Comparison of ENCODE assay signal across 15 cellular contexts in genomic region chr1:54481201-54481884, GRCh38.
DNase-seq lines count a peak whose midpoint lies in the region; ATAC-seq and TF ChIP-seq lines count a peak whose summit lies in the region.
"Had no signal": no experiment of that assay in that cellular context is flagged by ENCODE, and none has a peak within 500 bp of the region (broad histone marks: within the 10 kb centered on the region; RNA-seq: fewer than 3 reads in every experiment).

No MANE protein-coding gene starts in this region.

- DNase-seq in activated CD4-positive, alpha-beta T cell treated with anti-CD3 and anti-CD28 coated beads, Interleukin-2, amount 10 ng/mL, durations not matched to agents 7 days and 5 days, result peak; percentile 23
- no peak for DNase-seq in activated CD4-positive, alpha-beta T cell treated with anti-CD3 and anti-CD28 coated beads, Interleukin-2, amount 50 U/mL, for 4 hours
- DNase-seq in Peyer's patch (peak in 2 of 3 donors; percentile 68 to 71), NCI-H1105 treated with DMSO at 0.1 percent for 48 hours (lab: John Stamatoyannopoulos, UW) (no peak), HPDE6-E6E7 (ENCODE audit: extremely low spot score) (no peak)
- no peak for DNase-seq in stimulated activated effector memory CD8-positive, alpha-beta T cell treated with anti-CD3 and anti-CD28 coated beads, Interleukin-12 subunit alpha, Interleukin-12 subunit beta, amount 100 ng/mL, for 72 hours (ENCODE audit: low spot score in 2 of 2)
- DNase-seq: activated CD8-positive, alpha-beta memory T cell treated with anti-CD3 and anti-CD28 coated beads for 24 hours; activated naive CD4-positive, alpha-beta T cell treated with anti-CD3 and anti-CD28 coated beads for 36 hours; kidney; NCI-H1048; SHP77; T-helper 9 cell had no signal

- no peak for TF ChIP-seq POLR2A in Peyer's patch (IDR thresholded peaks at IDR 0.05)

- H3K36me3 ChIP-seq in Peyer's patch, result no peaks in the 10 kb centered on the region
- H3K36me3 ChIP-seq: tibial nerve had no signal

- H3K27me3 Mint-ChIP-seq in activated CD4-positive, alpha-beta T cell treated with anti-CD3 and anti-CD28 coated beads, Interleukin-2, amount 10 ng/mL, durations not matched to agents 7 days and 5 days, result peaks cover 13% of the 10 kb centered on the region

- CTCF ChIA-PET in activated CD4-positive, alpha-beta T cell treated with anti-CD3 and anti-CD28 coated beads, Interleukin-2, amount 10 ng/mL, durations not matched to agents 7 days and 5 days (lab: Charles Lee), result interaction anchor here (0.7 to 2.2 kb wide), 3 partner anchors 8 to 603 kb away, joined by 3 to 6 read pairs (median 3); no protein-coding TSS in a partner anchor

- ATAC-seq in esophagus mucosa (peak; percentile 43), HG03469 (IDR thresholded peaks at IDR 0.05; ENCODE audit: unreplicated experiment) (no peak)
- ATAC-seq in stimulated activated effector memory CD8-positive, alpha-beta T cell treated with anti-CD3 and anti-CD28 coated beads, Interleukin-12 subunit alpha, Interleukin-12 subunit beta, amount 100 ng/mL, for 72 hours, result peak; percentile 55

- H3K4me1 Mint-ChIP-seq in activated CD4-positive, alpha-beta T cell treated with anti-CD3 and anti-CD28 coated beads, Interleukin-2, amount 10 ng/mL, durations not matched to agents 7 days and 5 days, result peaks cover 69% of the 10 kb centered on the region
- peaks cover 67% of the 10 kb centered on the region for H3K4me1 Mint-ChIP-seq in stimulated activated effector memory CD8-positive, alpha-beta T cell treated with anti-CD3 and anti-CD28 coated beads, Interleukin-12 subunit alpha, Interleukin-12 subunit beta, amount 100 ng/mL, for 72 hours

- peaks cover 0 to 12% (median 2%) of the 10 kb centered on the region in 4 donors for H3K4me1 ChIP-seq in Peyer's patch

- H3K9me3 Mint-ChIP-seq in activated CD4-positive, alpha-beta T cell treated with anti-CD3 and anti-CD28 coated beads, Interleukin-2, amount 10 ng/mL, durations not matched to agents 7 days and 5 days, result no peaks in the 10 kb centered on the region
- no peaks in the 10 kb centered on the region for H3K9me3 Mint-ChIP-seq in stimulated activated effector memory CD8-positive, alpha-beta T cell treated with anti-CD3 and anti-CD28 coated beads, Interleukin-12 subunit alpha, Interleukin-12 subunit beta, amount 100 ng/mL, for 72 hours
- H3K9me3 Mint-ChIP-seq: activated naive CD4-positive, alpha-beta T cell treated with anti-CD3 and anti-CD28 coated beads for 36 hours had no signal

- no peak for TF ChIP-seq CTCF in Peyer's patch (IDR thresholded peaks at IDR 0.05)

- H3K27me3 ChIP-seq in Peyer's patch, result no peaks in the 10 kb centered on the region
- H3K27me3 ChIP-seq: tibial nerve had no signal

- no peak overlapping the region for H3K27ac ChIP-seq in Peyer's patch
- H3K27ac ChIP-seq: tibial nerve had no signal

- POLR2A ChIA-PET in activated CD4-positive, alpha-beta T cell treated with anti-CD3 and anti-CD28 coated beads, Interleukin-2, amount 10 ng/mL, durations not matched to agents 7 days and 5 days (lab: Charles Lee), result no interaction called here

- no peaks in the 10 kb centered on the region for H3K36me3 Mint-ChIP-seq in activated CD4-positive, alpha-beta T cell treated with anti-CD3 and anti-CD28 coated beads, Interleukin-2, amount 10 ng/mL, durations not matched to agents 7 days and 5 days (ENCODE audit: low read depth)
- no peaks in the 10 kb centered on the region for H3K36me3 Mint-ChIP-seq in stimulated activated effector memory CD8-positive, alpha-beta T cell treated with anti-CD3 and anti-CD28 coated beads, Interleukin-12 subunit alpha, Interleukin-12 subunit beta, amount 100 ng/mL, for 72 hours

- H3K4me3 Mint-ChIP-seq in activated CD4-positive, alpha-beta T cell treated with anti-CD3 and anti-CD28 coated beads, Interleukin-2, amount 10 ng/mL, durations not matched to agents 7 days and 5 days, result peak overlapping the region; percentile 26
- H3K4me3 Mint-ChIP-seq in stimulated activated effector memory CD8-positive, alpha-beta T cell treated with anti-CD3 and anti-CD28 coated beads, Interleukin-12 subunit alpha, Interleukin-12 subunit beta, amount 100 ng/mL, for 72 hours, result peak overlapping the region; percentile 67
- H3K4me3 Mint-ChIP-seq: activated naive CD4-positive, alpha-beta T cell treated with anti-CD3 and anti-CD28 coated beads for 36 hours had no signal

- H3K4me3 ChIP-seq in Peyer's patch, result no peak overlapping the region
- H3K4me3 ChIP-seq: tibial nerve had no signal

- no peaks in the 10 kb centered on the region for H3K9me3 ChIP-seq in Peyer's patch
- H3K9me3 ChIP-seq: tibial nerve had no signal

- H3K27ac Mint-ChIP-seq in activated CD4-positive, alpha-beta T cell treated with anti-CD3 and anti-CD28 coated beads, Interleukin-2, amount 10 ng/mL, durations not matched to agents 7 days and 5 days, result peak overlapping the region; percentile 81
- peak overlapping the region; percentile 97 for H3K27ac Mint-ChIP-seq in stimulated activated effector memory CD8-positive, alpha-beta T cell treated with anti-CD3 and anti-CD28 coated beads, Interleukin-12 subunit alpha, Interleukin-12 subunit beta, amount 100 ng/mL, for 72 hours

Comparison
In these comparisons a context has a peak if more than half of its experiments do, and no peak if none do; other contexts are left out.
1. DNase-seq: peak in activated CD4-positive, alpha-beta T cell treated with anti-CD3 and anti-CD28 coated beads, Interleukin-2, amount 10 ng/mL, durations not matched to agents 7 days and 5 days (single experiment) and Peyer's patch (2 of 3); none in activated CD4-positive, alpha-beta T cell treated with anti-CD3 and anti-CD28 coated beads, Interleukin-2, amount 50 U/mL, for 4 hours (0 of 2), stimulated activated effector memory CD8-positive, alpha-beta T cell treated with anti-CD3 and anti-CD28 coated beads, Interleukin-12 subunit alpha, Interleukin-12 subunit beta, amount 100 ng/mL, for 72 hours (0 of 2), NCI-H1105 treated with DMSO at 0.1 percent for 48 hours (single experiment) and HPDE6-E6E7 (single experiment).